1 cellular context compared by ENCODE assay signal in the genomic region with DNA sequence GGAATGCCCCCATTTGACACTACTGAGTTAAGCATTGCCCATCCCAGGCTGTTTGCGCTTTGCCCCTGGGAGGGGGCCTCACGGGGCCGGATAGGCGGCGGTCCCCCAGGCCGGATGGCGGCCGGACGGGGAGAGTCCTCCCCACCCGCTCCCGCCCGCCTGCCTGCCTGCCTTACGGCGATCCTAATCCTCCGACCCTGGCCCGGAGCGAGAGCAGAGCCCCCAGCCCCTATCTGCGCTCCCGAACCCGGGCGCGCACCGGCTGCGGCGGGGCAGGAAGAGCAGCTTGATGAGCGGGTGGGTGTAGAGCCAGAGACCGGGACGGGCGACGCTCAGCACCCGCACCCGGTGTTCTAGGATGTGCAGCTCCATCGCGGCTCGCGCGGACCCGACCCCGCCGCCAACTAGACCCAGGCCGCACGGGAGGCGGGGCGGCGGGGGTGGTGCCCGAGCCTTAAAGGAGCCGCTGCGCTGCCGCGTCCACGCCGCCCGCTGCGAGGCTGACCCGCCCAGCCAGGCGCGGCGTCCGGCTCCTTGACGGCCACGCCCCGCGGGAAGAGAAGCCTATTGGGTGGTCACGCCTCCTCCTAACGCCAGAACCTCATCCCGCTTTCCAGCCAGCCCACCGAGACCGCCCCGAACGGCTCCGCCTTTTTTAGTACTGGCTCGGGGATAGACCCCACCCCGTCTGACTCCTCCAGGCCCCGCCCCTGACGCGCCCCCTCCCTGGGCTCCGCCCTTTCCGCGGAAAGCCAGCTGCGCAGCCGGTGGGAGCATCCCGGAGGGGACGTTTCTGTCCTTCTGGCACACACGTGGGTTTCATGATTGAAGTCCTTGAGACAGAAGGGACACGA.
TF ChIP-seq lines count a peak whose summit lies in the region.

A gene (minus strand): TSS at position 380 of the 854 bp plus-strand sequence. CDS start 8 bp downstream, at position 372.

TF ChIP-seq in HEK293, 187 proteins besides CTCF, POLR2A, EP300 and RAD21 (continued from another document and continues in another):
- TF ChIP-seq, protein P1, sequence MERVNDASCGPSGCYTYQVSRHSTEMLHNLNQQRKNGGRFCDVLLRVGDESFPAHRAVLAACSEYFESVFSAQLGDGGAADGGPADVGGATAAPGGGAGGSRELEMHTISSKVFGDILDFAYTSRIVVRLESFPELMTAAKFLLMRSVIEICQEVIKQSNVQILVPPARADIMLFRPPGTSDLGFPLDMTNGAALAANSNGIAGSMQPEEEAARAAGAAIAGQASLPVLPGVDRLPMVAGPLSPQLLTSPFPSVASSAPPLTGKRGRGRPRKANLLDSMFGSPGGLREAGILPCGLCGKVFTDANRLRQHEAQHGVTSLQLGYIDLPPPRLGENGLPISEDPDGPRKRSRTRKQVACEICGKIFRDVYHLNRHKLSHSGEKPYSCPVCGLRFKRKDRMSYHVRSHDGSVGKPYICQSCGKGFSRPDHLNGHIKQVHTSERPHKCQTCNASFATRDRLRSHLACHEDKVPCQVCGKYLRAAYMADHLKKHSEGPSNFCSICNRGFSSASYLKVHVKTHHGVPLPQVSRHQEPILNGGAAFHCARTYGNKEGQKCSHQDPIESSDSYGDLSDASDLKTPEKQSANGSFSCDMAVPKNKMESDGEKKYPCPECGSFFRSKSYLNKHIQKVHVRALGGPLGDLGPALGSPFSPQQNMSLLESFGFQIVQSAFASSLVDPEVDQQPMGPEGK (tag by site-specific recombination; IDR thresholded peaks at IDR 0.05) = peak; percentile 75
- TF ChIP-seq ZNF157 (tag by site-specific recombination; IDR thresholded peaks at IDR 0.05) (no peak), ZNF175 (tag by site-specific recombination; IDR thresholded peaks at IDR 0.05) (no peak), SALL2 (tag by site-specific recombination; IDR thresholded peaks at IDR 0.05; ENCODE audit: borderline replicate concordance) (no peak), ZNF529 (tag by site-specific recombination; IDR thresholded peaks at IDR 0.05; ENCODE audit: insufficient replicate concordance) (no peak), ZNF341 (tag by site-specific recombination; IDR thresholded peaks at IDR 0.05; ENCODE audit: low read depth) (peak; percentile 33; the same call in 1 of the 2 replicates), ZNF37A (tag by site-specific recombination; IDR thresholded peaks at IDR 0.05) (no peak), ZNF19 (tag by site-specific recombination; IDR thresholded peaks at IDR 0.05; ENCODE audit: low read depth) (no peak), HOXC10 (CRISPR knock-in tag; IDR thresholded peaks at IDR 0.05) (no peak), ZBTB17 (tag by site-specific recombination; IDR thresholded peaks at IDR 0.05) (peak; percentile 92), ZNF544 (tag by site-specific recombination; IDR thresholded peaks at IDR 0.05) (no peak), ZNF561 (tag by site-specific recombination; IDR thresholded peaks at IDR 0.05; ENCODE audit: borderline replicate concordance) (peak; percentile 31; the same call in 1 of the 2 replicates), ZNF530 (tag by site-specific recombination; IDR thresholded peaks at IDR 0.05; ENCODE audit: low read depth) (no peak), SP2 (tag by site-specific recombination; IDR thresholded peaks at IDR 0.05) (peak; percentile 96), ZBTB21 (tag by site-specific recombination; IDR thresholded peaks at IDR 0.05) (no peak), ZNF623 (tag by site-specific recombination; IDR thresholded peaks at IDR 0.05) (no peak), KLF10 (tag by site-specific recombination; IDR thresholded peaks at IDR 0.05) (peak; percentile 99), ZBTB1 (tag by site-specific recombination; IDR thresholded peaks at IDR 0.05) (no peak), KLF8 (tag by site-specific recombination; IDR thresholded peaks at IDR 0.05) (peak; percentile 96), ZNF624 (tag by site-specific recombination; IDR thresholded peaks at IDR 0.05) (no peak), ZNF501 (tag by site-specific recombination; IDR thresholded peaks at IDR 0.05) (no peak), REPIN1 (tag by site-specific recombination; IDR thresholded peaks at IDR 0.05; ENCODE audit: low read depth) (no peak), IKZF3 (tag by site-specific recombination; IDR thresholded peaks at IDR 0.05) (peak; percentile 92), ZFP41 (tag by site-specific recombination; IDR thresholded peaks at IDR 0.05; ENCODE audit: borderline replicate concordance) (no peak), ZBTB48 (tag by site-specific recombination; IDR thresholded peaks at IDR 0.05) (no peak), ZBTB20 (tag by site-specific recombination; IDR thresholded peaks at IDR 0.05) (peak; percentile 10; the same call in 1 of the 2 replicates), ZNF2 (tag by site-specific recombination; IDR thresholded peaks at IDR 0.05) (no peak), TCF7L2 (IDR thresholded peaks at IDR 0.05; ENCODE audit: borderline replicate concordance, low read depth, low read length) (no peak), ZNF266 (tag by site-specific recombination; IDR thresholded peaks at IDR 0.05; ENCODE audit: low read depth) (no peak), ZNF169 (tag by site-specific recombination; IDR thresholded peaks at IDR 0.05) (no peak), YY2 (tag by site-specific recombination; IDR thresholded peaks at IDR 0.05) (no peak), KLF1 (tag by site-specific recombination; IDR thresholded peaks at IDR 0.05) (peak; percentile 85), GLIS1 (tag by site-specific recombination; IDR thresholded peaks at IDR 0.05) (peak; percentile 63), ZNF214 (tag by site-specific recombination; IDR thresholded peaks at IDR 0.05; ENCODE audit: borderline replicate concordance) (no peak), ZNF610 (tag by site-specific recombination; IDR thresholded peaks at IDR 0.05; ENCODE audit: borderline replicate concordance) (no peak), ZNF777 (tag by site-specific recombination; IDR thresholded peaks at IDR 0.05; ENCODE audit: borderline replicate concordance) (no peak), OVOL3 (tag by site-specific recombination; IDR thresholded peaks at IDR 0.05) (no peak), RBAK (tag by site-specific recombination; IDR thresholded peaks at IDR 0.05) (no peak), ZNF473 (tag by site-specific recombination; IDR thresholded peaks at IDR 0.05) (no peak), ZNF549 (tag by site-specific recombination; IDR thresholded peaks at IDR 0.05) (no peak), ZNF585B (tag by site-specific recombination; IDR thresholded peaks at IDR 0.05) (no peak), ZNF596 (tag by site-specific recombination; IDR thresholded peaks at IDR 0.05) (no peak), SP3 (tag by site-specific recombination; IDR thresholded peaks at IDR 0.05) (peak; percentile 92), ZNF394 (tag by site-specific recombination; IDR thresholded peaks at IDR 0.05; ENCODE audit: borderline replicate concordance) (no peak), ZNF335 (tag by site-specific recombination; conservative IDR thresholded peaks at IDR 0.05) (peak; percentile 86), ZNF202 (tag by site-specific recombination; IDR thresholded peaks at IDR 0.05; ENCODE audit: borderline replicate concordance) (no peak), ZNF433 (tag by site-specific recombination; IDR thresholded peaks at IDR 0.05; ENCODE audit: low read depth) (no peak), ZNF366 (tag by site-specific recombination; conservative IDR thresholded peaks at IDR 0.05) (peak; percentile 37), MYNN (tag by site-specific recombination; IDR thresholded peaks at IDR 0.05; ENCODE audit: borderline replicate concordance) (no peak), ZNF404 (tag by site-specific recombination; IDR thresholded peaks at IDR 0.05) (no peak), TRIM28 (IDR thresholded peaks at IDR 0.05; ENCODE audit: borderline replicate concordance, low read length) (no peak)
- TF ChIP-seq, protein P2, sequence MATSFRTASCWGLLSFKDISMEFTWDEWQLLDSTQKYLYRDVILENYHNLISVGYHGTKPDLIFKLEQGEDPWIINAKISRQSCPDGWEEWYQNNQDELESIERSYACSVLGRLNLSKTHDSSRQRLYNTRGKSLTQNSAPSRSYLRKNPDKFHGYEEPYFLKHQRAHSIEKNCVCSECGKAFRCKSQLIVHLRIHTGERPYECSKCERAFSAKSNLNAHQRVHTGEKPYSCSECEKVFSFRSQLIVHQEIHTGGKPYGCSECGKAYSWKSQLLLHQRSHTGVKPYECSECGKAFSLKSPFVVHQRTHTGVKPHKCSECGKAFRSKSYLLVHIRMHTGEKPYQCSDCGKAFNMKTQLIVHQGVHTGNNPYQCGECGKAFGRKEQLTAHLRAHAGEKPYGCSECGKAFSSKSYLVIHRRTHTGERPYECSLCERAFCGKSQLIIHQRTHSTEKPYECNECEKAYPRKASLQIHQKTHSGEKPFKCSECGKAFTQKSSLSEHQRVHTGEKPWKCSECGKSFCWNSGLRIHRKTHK (tag by site-specific recombination; IDR thresholded peaks at IDR 0.05) = no peak
- TF ChIP-seq, protein P3, sequence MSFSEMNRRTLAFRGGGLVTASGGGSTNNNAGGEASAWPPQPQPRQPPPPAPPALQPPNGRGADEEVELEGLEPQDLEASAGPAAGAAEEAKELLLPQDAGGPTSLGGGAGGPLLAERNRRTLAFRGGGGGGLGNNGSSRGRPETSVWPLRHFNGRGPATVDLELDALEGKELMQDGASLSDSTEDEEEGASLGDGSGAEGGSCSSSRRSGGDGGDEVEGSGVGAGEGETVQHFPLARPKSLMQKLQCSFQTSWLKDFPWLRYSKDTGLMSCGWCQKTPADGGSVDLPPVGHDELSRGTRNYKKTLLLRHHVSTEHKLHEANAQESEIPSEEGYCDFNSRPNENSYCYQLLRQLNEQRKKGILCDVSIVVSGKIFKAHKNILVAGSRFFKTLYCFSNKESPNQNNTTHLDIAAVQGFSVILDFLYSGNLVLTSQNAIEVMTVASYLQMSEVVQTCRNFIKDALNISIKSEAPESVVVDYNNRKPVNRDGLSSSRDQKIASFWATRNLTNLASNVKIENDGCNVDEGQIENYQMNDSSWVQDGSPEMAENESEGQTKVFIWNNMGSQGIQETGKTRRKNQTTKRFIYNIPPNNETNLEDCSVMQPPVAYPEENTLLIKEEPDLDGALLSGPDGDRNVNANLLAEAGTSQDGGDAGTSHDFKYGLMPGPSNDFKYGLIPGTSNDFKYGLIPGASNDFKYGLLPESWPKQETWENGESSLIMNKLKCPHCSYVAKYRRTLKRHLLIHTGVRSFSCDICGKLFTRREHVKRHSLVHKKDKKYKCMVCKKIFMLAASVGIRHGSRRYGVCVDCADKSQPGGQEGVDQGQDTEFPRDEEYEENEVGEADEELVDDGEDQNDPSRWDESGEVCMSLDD (tag by site-specific recombination; IDR thresholded peaks at IDR 0.05) = peak; percentile 47; the same call in 1 of the 2 replicates
- TF ChIP-seq, protein P4, sequence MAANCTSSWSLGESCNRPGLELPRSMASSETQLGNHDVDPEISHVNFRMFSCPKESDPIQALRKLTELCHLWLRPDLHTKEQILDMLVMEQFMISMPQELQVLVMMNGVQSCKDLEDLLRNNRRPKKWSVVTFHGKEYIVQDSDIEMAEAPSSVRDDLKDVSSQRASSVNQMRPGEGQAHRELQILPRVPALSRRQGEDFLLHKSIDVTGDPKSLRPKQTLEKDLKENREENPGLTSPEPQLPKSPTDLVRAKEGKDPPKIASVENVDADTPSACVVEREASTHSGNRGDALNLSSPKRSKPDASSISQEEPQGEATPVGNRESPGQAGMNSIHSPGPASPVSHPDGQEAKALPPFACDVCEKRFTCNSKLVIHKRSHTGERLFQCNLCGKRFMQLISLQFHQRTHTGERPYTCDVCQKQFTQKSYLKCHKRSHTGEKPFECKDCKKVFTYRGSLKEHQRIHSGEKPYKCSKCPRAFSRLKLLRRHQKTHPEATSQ (tag by site-specific recombination; IDR thresholded peaks at IDR 0.05) = no peak
- TF ChIP-seq, protein P5, sequence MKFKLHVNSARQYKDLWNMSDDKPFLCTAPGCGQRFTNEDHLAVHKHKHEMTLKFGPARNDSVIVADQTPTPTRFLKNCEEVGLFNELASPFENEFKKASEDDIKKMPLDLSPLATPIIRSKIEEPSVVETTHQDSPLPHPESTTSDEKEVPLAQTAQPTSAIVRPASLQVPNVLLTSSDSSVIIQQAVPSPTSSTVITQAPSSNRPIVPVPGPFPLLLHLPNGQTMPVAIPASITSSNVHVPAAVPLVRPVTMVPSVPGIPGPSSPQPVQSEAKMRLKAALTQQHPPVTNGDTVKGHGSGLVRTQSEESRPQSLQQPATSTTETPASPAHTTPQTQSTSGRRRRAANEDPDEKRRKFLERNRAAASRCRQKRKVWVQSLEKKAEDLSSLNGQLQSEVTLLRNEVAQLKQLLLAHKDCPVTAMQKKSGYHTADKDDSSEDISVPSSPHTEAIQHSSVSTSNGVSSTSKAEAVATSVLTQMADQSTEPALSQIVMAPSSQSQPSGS (tag by site-specific recombination; IDR thresholded peaks at IDR 0.05; ENCODE audit: low read depth) = no peak
- TF ChIP-seq, protein P6, sequence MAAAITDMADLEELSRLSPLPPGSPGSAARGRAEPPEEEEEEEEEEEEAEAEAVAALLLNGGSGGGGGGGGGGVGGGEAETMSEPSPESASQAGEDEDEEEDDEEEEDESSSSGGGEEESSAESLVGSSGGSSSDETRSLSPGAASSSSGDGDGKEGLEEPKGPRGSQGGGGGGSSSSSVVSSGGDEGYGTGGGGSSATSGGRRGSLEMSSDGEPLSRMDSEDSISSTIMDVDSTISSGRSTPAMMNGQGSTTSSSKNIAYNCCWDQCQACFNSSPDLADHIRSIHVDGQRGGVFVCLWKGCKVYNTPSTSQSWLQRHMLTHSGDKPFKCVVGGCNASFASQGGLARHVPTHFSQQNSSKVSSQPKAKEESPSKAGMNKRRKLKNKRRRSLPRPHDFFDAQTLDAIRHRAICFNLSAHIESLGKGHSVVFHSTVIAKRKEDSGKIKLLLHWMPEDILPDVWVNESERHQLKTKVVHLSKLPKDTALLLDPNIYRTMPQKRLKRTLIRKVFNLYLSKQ (tag by site-specific recombination; IDR thresholded peaks at IDR 0.05; ENCODE audit: borderline replicate concordance) = no peak
- TF ChIP-seq, protein P7, sequence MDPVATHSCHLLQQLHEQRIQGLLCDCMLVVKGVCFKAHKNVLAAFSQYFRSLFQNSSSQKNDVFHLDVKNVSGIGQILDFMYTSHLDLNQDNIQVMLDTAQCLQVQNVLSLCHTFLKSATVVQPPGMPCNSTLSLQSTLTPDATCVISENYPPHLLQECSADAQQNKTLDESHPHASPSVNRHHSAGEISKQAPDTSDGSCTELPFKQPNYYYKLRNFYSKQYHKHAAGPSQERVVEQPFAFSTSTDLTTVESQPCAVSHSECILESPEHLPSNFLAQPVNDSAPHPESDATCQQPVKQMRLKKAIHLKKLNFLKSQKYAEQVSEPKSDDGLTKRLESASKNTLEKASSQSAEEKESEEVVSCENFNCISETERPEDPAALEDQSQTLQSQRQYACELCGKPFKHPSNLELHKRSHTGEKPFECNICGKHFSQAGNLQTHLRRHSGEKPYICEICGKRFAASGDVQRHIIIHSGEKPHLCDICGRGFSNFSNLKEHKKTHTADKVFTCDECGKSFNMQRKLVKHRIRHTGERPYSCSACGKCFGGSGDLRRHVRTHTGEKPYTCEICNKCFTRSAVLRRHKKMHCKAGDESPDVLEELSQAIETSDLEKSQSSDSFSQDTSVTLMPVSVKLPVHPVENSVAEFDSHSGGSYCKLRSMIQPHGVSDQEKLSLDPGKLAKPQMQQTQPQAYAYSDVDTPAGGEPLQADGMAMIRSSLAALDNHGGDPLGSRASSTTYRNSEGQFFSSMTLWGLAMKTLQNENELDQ (tag by site-specific recombination; IDR thresholded peaks at IDR 0.05; ENCODE audit: low read depth) = no peak
